In the genomic region with DNA sequence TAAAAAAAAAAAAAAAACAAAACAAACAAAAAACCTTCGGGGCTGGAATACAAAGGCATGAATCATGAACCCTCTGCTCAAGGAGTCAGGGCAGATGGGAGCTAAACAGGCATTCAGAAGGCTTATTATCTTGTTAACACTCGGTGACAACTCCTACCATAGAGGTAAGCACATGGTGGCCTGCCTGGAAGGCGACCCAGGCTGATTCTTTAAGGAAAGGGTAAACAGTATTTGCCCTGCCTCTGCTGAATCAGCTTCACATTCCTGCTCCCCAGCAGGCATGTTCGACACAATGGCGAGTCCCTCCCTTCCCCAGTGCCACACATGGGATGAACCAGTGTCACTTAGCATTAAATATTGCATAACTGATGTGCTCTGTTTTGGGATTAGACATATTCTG, we compare ENCODE assay signal across 1 cellular context.
TF ChIP-seq lines count a peak whose summit lies in the region.

No MANE protein-coding gene starts in this region.

TF ChIP-seq in A549, 52 proteins besides CTCF, POLR2A, EP300 and RAD21 (continued from another document):
- TF ChIP-seq, protein P1, sequence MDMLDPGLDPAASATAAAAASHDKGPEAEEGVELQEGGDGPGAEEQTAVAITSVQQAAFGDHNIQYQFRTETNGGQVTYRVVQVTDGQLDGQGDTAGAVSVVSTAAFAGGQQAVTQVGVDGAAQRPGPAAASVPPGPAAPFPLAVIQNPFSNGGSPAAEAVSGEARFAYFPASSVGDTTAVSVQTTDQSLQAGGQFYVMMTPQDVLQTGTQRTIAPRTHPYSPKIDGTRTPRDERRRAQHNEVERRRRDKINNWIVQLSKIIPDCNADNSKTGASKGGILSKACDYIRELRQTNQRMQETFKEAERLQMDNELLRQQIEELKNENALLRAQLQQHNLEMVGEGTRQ (IDR thresholded peaks at IDR 0.05), result no peak
- TF ChIP-seq, protein P2, sequence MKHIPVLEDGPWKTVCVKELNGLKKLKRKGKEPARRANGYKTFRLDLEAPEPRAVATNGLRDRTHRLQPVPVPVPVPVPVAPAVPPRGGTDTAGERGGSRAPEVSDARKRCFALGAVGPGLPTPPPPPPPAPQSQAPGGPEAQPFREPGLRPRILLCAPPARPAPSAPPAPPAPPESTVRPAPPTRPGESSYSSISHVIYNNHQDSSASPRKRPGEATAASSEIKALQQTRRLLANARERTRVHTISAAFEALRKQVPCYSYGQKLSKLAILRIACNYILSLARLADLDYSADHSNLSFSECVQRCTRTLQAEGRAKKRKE (CRISPR knock-in tag; IDR thresholded peaks at IDR 0.05; ENCODE audit: low read depth), result 0 out of 2 replicates have a peak, but pooled peaks have one; percentile 14
- TF ChIP-seq MAZ (IDR thresholded peaks at IDR 0.05; ENCODE audit: borderline replicate concordance, low read depth, low read length), result no peak
- TF ChIP-seq CHD2 (IDR thresholded peaks at IDR 0.05; ENCODE audit: low read length, partially characterized antibody), result no peak
- TF ChIP-seq HOXB5 (CRISPR knock-in tag; IDR thresholded peaks at IDR 0.05), result no peak
- no peak; a peak in 3 of 4 replicates for TF ChIP-seq CEBPB (IDR thresholded peaks at IDR 0.05)
- TF ChIP-seq ZC3H11A (IDR thresholded peaks at IDR 0.05), result no peak
- TF ChIP-seq ZSCAN20 (CRISPR knock-in tag; IDR thresholded peaks at IDR 0.05), result no peak
- TF ChIP-seq HDAC2 (IDR thresholded peaks at IDR 0.05), result no peak
- no peak for TF ChIP-seq NR3C1 (IDR thresholded peaks at IDR 0.05)
- TF ChIP-seq EHF (CRISPR knock-in tag; IDR thresholded peaks at IDR 0.05), result no peak
- peak; percentile 19; the same call in 1 of the 2 replicates for TF ChIP-seq GATA3 (IDR thresholded peaks at IDR 0.05; ENCODE audit: borderline replicate concordance)
- TF ChIP-seq HOXB13 (CRISPR knock-in tag; IDR thresholded peaks at IDR 0.05; ENCODE audit: low read depth), result 0 out of 2 replicates have a peak, but pooled peaks have one; percentile 76
- TF ChIP-seq ESRRA (IDR thresholded peaks at IDR 0.05; ENCODE audit: borderline replicate concordance, low read length), result no peak
- no peak for TF ChIP-seq RNF2 (IDR thresholded peaks at IDR 0.05; ENCODE audit: borderline replicate concordance, low read depth)
- TF ChIP-seq, protein P3, sequence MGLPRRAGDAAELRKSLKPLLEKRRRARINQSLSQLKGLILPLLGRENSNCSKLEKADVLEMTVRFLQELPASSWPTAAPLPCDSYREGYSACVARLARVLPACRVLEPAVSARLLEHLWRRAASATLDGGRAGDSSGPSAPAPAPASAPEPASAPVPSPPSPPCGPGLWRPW (IDR thresholded peaks at IDR 0.05), result no peak
- peak; percentile 56; the same call in 1 of the 2 replicates for TF ChIP-seq MYC (IDR thresholded peaks at IDR 0.05; ENCODE audit: borderline replicate concordance, low read length)
- no peak for TF ChIP-seq HEYL (CRISPR knock-in tag; IDR thresholded peaks at IDR 0.05)
- TF ChIP-seq NFE2L2 (conservative IDR thresholded peaks at IDR 0.05; ENCODE audit: low read length), result no peak
- TF ChIP-seq CBX8 (IDR thresholded peaks at IDR 0.05), result no peak
- TF ChIP-seq, protein P4, sequence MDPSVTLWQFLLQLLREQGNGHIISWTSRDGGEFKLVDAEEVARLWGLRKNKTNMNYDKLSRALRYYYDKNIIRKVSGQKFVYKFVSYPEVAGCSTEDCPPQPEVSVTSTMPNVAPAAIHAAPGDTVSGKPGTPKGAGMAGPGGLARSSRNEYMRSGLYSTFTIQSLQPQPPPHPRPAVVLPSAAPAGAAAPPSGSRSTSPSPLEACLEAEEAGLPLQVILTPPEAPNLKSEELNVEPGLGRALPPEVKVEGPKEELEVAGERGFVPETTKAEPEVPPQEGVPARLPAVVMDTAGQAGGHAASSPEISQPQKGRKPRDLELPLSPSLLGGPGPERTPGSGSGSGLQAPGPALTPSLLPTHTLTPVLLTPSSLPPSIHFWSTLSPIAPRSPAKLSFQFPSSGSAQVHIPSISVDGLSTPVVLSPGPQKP (IDR thresholded peaks at IDR 0.05; ENCODE audit: low read depth, low read length), result no peak
- TF ChIP-seq, protein P5, sequence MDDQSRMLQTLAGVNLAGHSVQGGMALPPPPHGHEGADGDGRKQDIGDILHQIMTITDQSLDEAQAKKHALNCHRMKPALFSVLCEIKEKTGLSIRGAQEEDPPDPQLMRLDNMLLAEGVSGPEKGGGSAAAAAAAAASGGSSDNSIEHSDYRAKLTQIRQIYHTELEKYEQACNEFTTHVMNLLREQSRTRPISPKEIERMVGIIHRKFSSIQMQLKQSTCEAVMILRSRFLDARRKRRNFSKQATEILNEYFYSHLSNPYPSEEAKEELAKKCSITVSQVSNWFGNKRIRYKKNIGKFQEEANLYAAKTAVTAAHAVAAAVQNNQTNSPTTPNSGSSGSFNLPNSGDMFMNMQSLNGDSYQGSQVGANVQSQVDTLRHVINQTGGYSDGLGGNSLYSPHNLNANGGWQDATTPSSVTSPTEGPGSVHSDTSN (IDR thresholded peaks at IDR 0.05), result no peak
- no peak for TF ChIP-seq ZFP36 (IDR thresholded peaks at IDR 0.05; ENCODE audit: borderline replicate concordance, partially characterized antibody)
- no peak for TF ChIP-seq RFX5 (IDR thresholded peaks at IDR 0.05)
- TF ChIP-seq NPAS2 (CRISPR knock-in tag; IDR thresholded peaks at IDR 0.05; ENCODE audit: borderline replicate concordance), result no peak
- TF ChIP-seq, protein P6, sequence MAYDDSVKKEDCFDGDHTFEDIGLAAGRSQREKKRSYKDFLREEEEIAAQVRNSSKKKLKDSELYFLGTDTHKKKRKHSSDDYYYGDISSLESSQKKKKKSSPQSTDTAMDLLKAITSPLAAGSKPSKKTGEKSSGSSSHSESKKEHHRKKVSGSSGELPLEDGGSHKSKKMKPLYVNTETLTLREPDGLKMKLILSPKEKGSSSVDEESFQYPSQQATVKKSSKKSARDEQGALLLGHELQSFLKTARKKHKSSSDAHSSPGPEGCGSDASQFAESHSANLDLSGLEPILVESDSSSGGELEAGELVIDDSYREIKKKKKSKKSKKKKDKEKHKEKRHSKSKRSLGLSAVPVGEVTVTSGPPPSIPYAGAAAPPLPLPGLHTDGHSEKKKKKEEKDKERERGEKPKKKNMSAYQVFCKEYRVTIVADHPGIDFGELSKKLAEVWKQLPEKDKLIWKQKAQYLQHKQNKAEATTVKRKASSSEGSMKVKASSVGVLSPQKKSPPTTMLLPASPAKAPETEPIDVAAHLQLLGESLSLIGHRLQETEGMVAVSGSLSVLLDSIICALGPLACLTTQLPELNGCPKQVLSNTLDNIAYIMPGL (CRISPR knock-in tag; IDR thresholded peaks at IDR 0.05; ENCODE audit: borderline replicate concordance), result no peak
- TF ChIP-seq SREBF2 (IDR thresholded peaks at IDR 0.05), result no peak
- TF ChIP-seq RARB (CRISPR knock-in tag; IDR thresholded peaks at IDR 0.05), result no peak
- no peak for TF ChIP-seq KDM5A (IDR thresholded peaks at IDR 0.05)
- no peak for TF ChIP-seq EHMT2 (IDR thresholded peaks at IDR 0.05; ENCODE audit: low read depth)
- TF ChIP-seq RCOR1 (IDR thresholded peaks at IDR 0.05; ENCODE audit: low read depth, low read length), result no peak
